ENCODE assay signal across 26 cellular contexts in the genomic region with DNA sequence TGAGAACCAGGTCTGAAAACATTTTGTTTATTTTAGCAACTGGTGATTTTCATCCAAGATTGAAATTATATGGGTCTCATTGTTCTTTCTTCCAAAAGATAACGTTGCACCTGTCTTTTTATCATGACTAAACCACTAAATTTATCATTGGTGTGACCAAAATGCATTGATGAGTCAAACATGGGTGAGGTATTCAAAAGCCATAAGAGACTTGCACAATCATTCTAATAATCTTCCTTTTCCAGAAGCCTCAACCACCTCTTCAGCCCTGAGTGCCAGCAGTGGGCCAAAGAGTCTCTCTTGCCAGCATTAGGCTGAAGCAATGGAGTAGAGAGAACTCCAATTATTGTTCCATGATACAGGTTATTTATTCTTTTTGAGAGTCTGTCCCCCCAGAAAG.
DNase-seq lines count a peak whose midpoint lies in the region; ATAC-seq, FAIRE-seq and TF ChIP-seq lines count a peak whose summit lies in the region.
"Had no signal": no experiment of that assay in that cellular context is flagged by ENCODE, and none has a peak within 500 bp of the region (broad histone marks: within the 10 kb centered on the region; RNA-seq: fewer than 3 reads in every experiment).

No MANE protein-coding gene starts in this region.

- H3K27ac Mint-ChIP-seq in mesothelial cell of epicardium: peak overlapping the region; percentile 50
- H3K27ac Mint-ChIP-seq: activated CD4-positive, alpha-beta T cell treated with anti-CD3 and anti-CD28 coated beads for 36 hours; B cell; T-cell had no signal

- TF ChIP-seq RAD21 in liver (IDR thresholded peaks at IDR 0.05): no peak
- TF ChIP-seq RAD21 in HepG2 (CRISPR knock-in tag; IDR thresholded peaks at IDR 0.05): no peak

- peak overlapping the region; percentile 82 to 89 for H3K27ac ChIP-seq in liver (ENCODE audit: low read depth in 1 of 2, low read length in 2 of 2)
- no peak overlapping the region for H3K27ac ChIP-seq in HepG2 (ENCODE audit: extremely low read length, insufficient read depth, low read length)
- H3K27ac ChIP-seq: KMS-11 had no signal

- H2AFZ ChIP-seq in HepG2 (ENCODE audit: low read length): no peak overlapping the region

- CTCF ChIA-PET in HepG2 (lab: Yijun Ruan, JAX; ENCODE audit: low intra/inter-chr PET ratio, low total read pairs): no interaction called here

- no peak for TF ChIP-seq EP300 in HepG2 (IDR thresholded peaks at IDR 0.05; ENCODE audit: low read depth in 2 of 2, low read length in 2 of 2)
- no peak for TF ChIP-seq EP300 in HepG2 (CRISPR knock-in tag; IDR thresholded peaks at IDR 0.05; ENCODE audit: borderline replicate concordance)

- H3K9ac ChIP-seq in liver (ENCODE audit: low read depth in 1 of 2, low read length in 2 of 2) (no peak overlapping the region), HepG2 (ENCODE audit: insufficient read depth, low read depth, low read length) (no peak overlapping the region)
- H3K9ac ChIP-seq: KMS-11 had no signal

- intact Hi-C loops in HepG2 (cut with micrococcal nuclease; ENCODE audit: unreplicated experiment): no loop called here

- H3K9me3 ChIP-seq in liver (ENCODE audit: control insufficient read depth in 4 of 4, low read length in 3 of 4): no peaks in the 10 kb centered on the region
- no peaks in the 10 kb centered on the region for H3K9me3 ChIP-seq in HepG2 (ENCODE audit: low read length)
- H3K9me3 ChIP-seq: upper lobe of left lung had no signal

- H4K20me1 ChIP-seq in HepG2 (ENCODE audit: insufficient read depth, low read length): no peaks in the 10 kb centered on the region

- no TSS peak for BruUV-seq in HepG2 (replicated peaks; lab: Mats Ljungman, UMichigan)

- POLR2A ChIA-PET in HepG2 (lab: Yijun Ruan, JAX): no interaction called here

- no peak overlapping the region for H3K4me2 ChIP-seq in HepG2 (ENCODE audit: low read depth, low read length)
- H3K4me2 ChIP-seq: KMS-11 had no signal

- in situ Hi-C loops in HepG2 (cut with HindIII; ENCODE audit: extremely low pct_ligation_motif_present, low pct_unique_long_range_greater_than_20kb): no loop called here

- H3K4me3 Mint-ChIP-seq in mesothelial cell of epicardium: no peak overlapping the region
- H3K4me3 Mint-ChIP-seq: activated CD4-positive, alpha-beta T cell treated with anti-CD3 and anti-CD28 coated beads for 36 hours; B cell; brain; neural crest cell; T-cell had no signal

- peaks cover 4% of the 10 kb centered on the region for H3K36me3 Mint-ChIP-seq in mesothelial cell of epicardium
- H3K36me3 Mint-ChIP-seq: brain, T-cell had no signal

- peaks cover 0 to 11% (median 9%) of the 10 kb centered on the region in 4 donors for H3K4me1 ChIP-seq in liver (ENCODE audit: control insufficient read depth in 4 of 4, insufficient read depth in 4 of 4, low read length in 3 of 4)
- H3K4me1 ChIP-seq in HepG2 (ENCODE audit: insufficient read depth, low read length): no peaks in the 10 kb centered on the region
- H3K4me1 ChIP-seq: upper lobe of left lung had no signal

- H3K27me3 Mint-ChIP-seq in mesothelial cell of epicardium (ENCODE audit: low read depth): no peaks in the 10 kb centered on the region
- H3K27me3 Mint-ChIP-seq: activated CD4-positive, alpha-beta T cell treated with anti-CD3 and anti-CD28 coated beads for 36 hours; B cell; T-cell had no signal

- H3K27me3 ChIP-seq in liver (ENCODE audit: control insufficient read depth in 4 of 4, insufficient read depth in 4 of 4, low read length in 3 of 4) (no peaks in the 10 kb centered on the region), HepG2 (ENCODE audit: control insufficient read depth in 1 of 2, insufficient read depth in 2 of 2, low read length in 2 of 2) (no peaks in the 10 kb centered on the region)
- H3K27me3 ChIP-seq: upper lobe of left lung had no signal

- H3K36me3 ChIP-seq in liver (ENCODE audit: control insufficient read depth in 4 of 4, insufficient read depth in 3 of 4, low read depth in 1 of 4, low read length in 3 of 4) (no peaks in the 10 kb centered on the region), HepG2 (replicated peaks in 1 of 2; ENCODE audit: control insufficient read depth in 1 of 2, insufficient read depth in 2 of 2, low read length in 2 of 2) (no peaks in the 10 kb centered on the region)
- H3K36me3 ChIP-seq: upper lobe of left lung had no signal

- DNase-seq in HepG2 (ENCODE audit: low spot score) (no peak), amniotic epithelial cell (ENCODE audit: low read depth) (peak; percentile 55), mesothelial cell of epicardium (ENCODE audit: low spot score in 2 of 2, unreplicated experiment in 2 of 2) (no peak), NCI-H1436 treated with DMSO at 0.1 percent for 48 hours (lab: John Stamatoyannopoulos, UW) (no peak), NCI-H2081 treated with DMSO at 0.1 percent for 48 hours (lab: John Stamatoyannopoulos, UW) (no peak), putamen (ENCODE audit: low spot score) (no peak), dermis blood vessel endothelial cell (no peak)
- DNase-seq: activated CD4-positive, alpha-beta T cell treated with anti-CD3 and anti-CD28 coated beads for 36 hours; activated effector memory CD4-positive, alpha-beta T cell treated with anti-CD3 and anti-CD28 coated beads, Interleukin-2, amount 50 U/mL, for 16 hours; DMS53; effector CD8-positive, alpha-beta T cell; GF-D8; hippocampal formation; NCI-H1930; NCI-H226; SHP77; stimulated activated CD8-positive, alpha-beta memory T cell treated with anti-CD3 and anti-CD28 coated beads, Interleukin-4, amount 100 ng/mL, for 48 hours; T-cell; upper lobe of left lung had no signal

- no peak for TF ChIP-seq POLR2A in HepG2 (IDR thresholded peaks at IDR 0.05; ENCODE audit: insufficient read depth in 1 of 2, low read depth in 2 of 2, low read length in 2 of 2)

- peaks cover 25% of the 10 kb centered on the region for H3K4me1 Mint-ChIP-seq in mesothelial cell of epicardium
- H3K4me1 Mint-ChIP-seq: activated CD4-positive, alpha-beta T cell treated with anti-CD3 and anti-CD28 coated beads for 36 hours; B cell; T-cell had no signal

- H3K79me2 ChIP-seq in HepG2 (ENCODE audit: insufficient read depth, low read length): no peaks in the 10 kb centered on the region

- no peak for FAIRE-seq in HepG2 (lab: Jason Lieb, UNC)
- FAIRE-seq: frontal cortex, HTR-8/SVneo had no signal

- WGBS in liver: 21% methylated on average over 1 of the region's 1 CpG
- WGBS in HepG2 (ENCODE audit: low lambda C conversion rate): 0% methylated on average over 1 of the region's 1 CpG

- no peak for ATAC-seq in HepG2
- ATAC-seq: activated CD4-positive, alpha-beta T cell treated with anti-CD3 and anti-CD28 coated beads for 36 hours; T-cell had no signal

- H3K9me3 Mint-ChIP-seq in mesothelial cell of epicardium: peaks cover 17% of the 10 kb centered on the region
- H3K9me3 Mint-ChIP-seq: neural crest cell had no signal

- H3K4me3 ChIP-seq in liver (ENCODE audit: low read depth in 1 of 3, low read length in 3 of 3) (no peak overlapping the region), HepG2 (replicated peaks in 1 of 3; ENCODE audit: insufficient read depth in 1 of 3, low read depth in 2 of 3, low read length in 3 of 3) (no peak overlapping the region)
- H3K4me3 ChIP-seq: upper lobe of left lung had no signal

- no peak for TF ChIP-seq CTCF in liver (IDR thresholded peaks at IDR 0.05; ENCODE audit: low read depth, low read length, missing input control)
- TF ChIP-seq CTCF in HepG2 (CRISPR knock-in tag; IDR thresholded peaks at IDR 0.05): no peak
- no peak for TF ChIP-seq CTCF in mesothelial cell of epicardium (IDR thresholded peaks at IDR 0.05; ENCODE audit: unreplicated experiment)

TF ChIP-seq in liver, 16 proteins besides CTCF, POLR2A, EP300 and RAD21:
- TF ChIP-seq RXRA (IDR thresholded peaks at IDR 0.05): no peak
- TF ChIP-seq, protein P1, sequence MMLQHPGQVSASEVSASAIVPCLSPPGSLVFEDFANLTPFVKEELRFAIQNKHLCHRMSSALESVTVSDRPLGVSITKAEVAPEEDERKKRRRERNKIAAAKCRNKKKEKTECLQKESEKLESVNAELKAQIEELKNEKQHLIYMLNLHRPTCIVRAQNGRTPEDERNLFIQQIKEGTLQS (IDR thresholded peaks at IDR 0.05): no peak
- TF ChIP-seq TAF1 (conservative IDR thresholded peaks at IDR 0.05): no peak
- no peak for TF ChIP-seq SP1 (IDR thresholded peaks at IDR 0.05)

TF ChIP-seq in HepG2, 621 proteins besides CTCF, POLR2A, EP300 and RAD21 (continues in another document):
- TF ChIP-seq YY1 (IDR thresholded peaks at IDR 0.05; ENCODE audit: insufficient read depth, insufficient replicate concordance, low read depth, low read length): no peak
- TF ChIP-seq NFKBIZ (CRISPR knock-in tag; IDR thresholded peaks at IDR 0.05): no peak
- TF ChIP-seq DMAP1 (CRISPR knock-in tag; IDR thresholded peaks at IDR 0.05): no peak
- TF ChIP-seq NPAS2 (CRISPR knock-in tag; IDR thresholded peaks at IDR 0.05; ENCODE audit: borderline replicate concordance): no peak
- TF ChIP-seq IKZF4 (CRISPR knock-in tag; IDR thresholded peaks at IDR 0.05; ENCODE audit: borderline replicate concordance, low read depth, not compliant biosample characterization): no peak
- TF ChIP-seq ZBTB46 (CRISPR knock-in tag; IDR thresholded peaks at IDR 0.05; ENCODE audit: borderline replicate concordance): no peak
- TF ChIP-seq RAD51 (IDR thresholded peaks at IDR 0.05; ENCODE audit: borderline replicate concordance): no peak
